ENCODE assay signal across 8 cellular contexts in the genomic region with DNA sequence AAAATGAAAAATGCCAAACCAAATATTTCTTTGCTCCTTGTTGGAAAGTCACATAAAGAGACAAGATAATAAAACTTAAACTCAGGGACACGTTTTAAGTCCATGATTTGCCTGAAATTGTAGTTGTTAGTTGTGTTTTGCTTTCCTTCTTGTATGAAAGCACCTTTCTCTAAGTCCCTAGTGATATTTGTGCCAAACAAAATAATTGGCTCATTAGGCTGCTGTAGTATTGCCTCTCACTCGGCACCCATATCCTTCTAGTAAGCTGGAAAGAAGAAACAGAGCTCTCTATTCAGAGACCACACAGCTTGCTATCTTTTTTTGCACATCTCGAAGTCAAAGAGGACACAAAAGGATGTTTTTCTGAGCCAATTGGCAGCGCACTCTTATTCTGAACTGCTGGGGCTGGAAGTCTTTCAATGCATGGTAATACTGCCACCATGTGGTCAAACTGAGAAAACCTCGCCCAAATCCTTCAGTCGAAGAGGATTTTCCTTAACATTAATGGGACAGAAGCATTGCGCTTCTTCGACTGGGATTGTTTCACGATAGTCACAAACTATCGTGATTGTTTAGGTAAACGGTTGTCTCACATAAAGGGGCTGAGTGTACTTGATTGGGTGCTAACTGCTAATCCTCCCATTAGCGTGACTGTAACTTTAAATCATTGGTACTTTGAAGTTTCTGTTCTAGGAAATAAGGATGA.
DNase-seq lines count a peak whose midpoint lies in the region; ATAC-seq and TF ChIP-seq lines count a peak whose summit lies in the region.

No MANE protein-coding gene starts in this region.

- CTCF ChIA-PET in CD8-positive, alpha-beta T cell (lab: Charles Lee), result interaction anchor here (0.6 to 4.1 kb wide), 11 partner anchors 14 to 1045 kb away, joined by 3 to 35 read pairs (median 3); no protein-coding TSS in a partner anchor

- H3K27me3 Mint-ChIP-seq in CD8-positive, alpha-beta T cell (ENCODE audit: low read depth), result peaks cover 13% of the 10 kb centered on the region

- no peak overlapping the region for H2BK120ac ChIP-seq in mesendoderm (ENCODE audit: low read depth, low read length)

- no peak overlapping the region for H3K27ac ChIP-seq in CD8-positive, alpha-beta T cell (ENCODE audit: low read depth, low read length)
- H3K27ac ChIP-seq in effector memory CD4-positive, alpha-beta T cell (ENCODE audit: insufficient read depth, low read length, poor library complexity, severe bottlenecking), result no peak overlapping the region
- no peak overlapping the region for H3K27ac ChIP-seq in mesendoderm (ENCODE audit: low read depth, low read length)

- H3K18ac ChIP-seq in mesendoderm (ENCODE audit: low read length), result no peak overlapping the region

- no peak overlapping the region for H3K4me2 ChIP-seq in mesendoderm (ENCODE audit: low read length)

- H4K8ac ChIP-seq in mesendoderm (ENCODE audit: low read depth, low read length), result no peak overlapping the region

- H3K79me2 ChIP-seq in mesendoderm (ENCODE audit: control insufficient read depth, insufficient read depth, low read length), result no peaks in the 10 kb centered on the region

- H3K4me1 ChIP-seq in CD8-positive, alpha-beta T cell (ENCODE audit: insufficient read depth, low read length), result no peaks in the 10 kb centered on the region
- H3K4me1 ChIP-seq in effector memory CD4-positive, alpha-beta T cell (ENCODE audit: control insufficient read depth, insufficient read depth, low read length, poor library complexity, severe bottlenecking), result peaks cover 5% of the 10 kb centered on the region
- no peaks in the 10 kb centered on the region for H3K4me1 ChIP-seq in mesendoderm (ENCODE audit: control insufficient read depth, low read depth, low read length)

- H3K4ac ChIP-seq in mesendoderm (ENCODE audit: low read depth, low read length), result no peak overlapping the region

- no peak overlapping the region for H2AK5ac ChIP-seq in mesendoderm (ENCODE audit: low read length)

- H3K56ac ChIP-seq in mesendoderm (ENCODE audit: low read length), result no peak overlapping the region

- H3K79me1 ChIP-seq in mesendoderm (ENCODE audit: low read length), result no peaks in the 10 kb centered on the region

- no peaks in the 10 kb centered on the region for H3K9me3 ChIP-seq in CD8-positive, alpha-beta T cell (ENCODE audit: low read length)
- H3K9me3 ChIP-seq in effector memory CD4-positive, alpha-beta T cell (ENCODE audit: control insufficient read depth, low read length), result no peaks in the 10 kb centered on the region

- intact Hi-C loops in CD8-positive, alpha-beta T cell (cut with DNase I, micrococcal nuclease), result loop anchor here (1.0 to 10.0 kb wide), 5 partner anchors 569 to 1044 kb away; a partner anchor contains a TSS

- no peak overlapping the region for H3K23ac ChIP-seq in mesendoderm (ENCODE audit: low read length)

- H3K36me3 Mint-ChIP-seq in CD8-positive, alpha-beta T cell, result no peaks in the 10 kb centered on the region

- no peak overlapping the region for H4K5ac ChIP-seq in mesendoderm (ENCODE audit: low read length)

- H3K4me3 Mint-ChIP-seq in CD8-positive, alpha-beta T cell, result no peak overlapping the region

- H2BK15ac ChIP-seq in mesendoderm (replicated peaks; ENCODE audit: low read depth), result no peak overlapping the region

- no CpG with 5 or more reads among the region's 12 CpGs for WGBS in mesendoderm (ENCODE audit: extremely low coverage, insufficient coverage, low lambda C conversion rate)

- no peak overlapping the region for H3K4me3 ChIP-seq in CD8-positive, alpha-beta T cell (ENCODE audit: low read depth, low read length)
- no peak overlapping the region for H3K4me3 ChIP-seq in effector memory CD4-positive, alpha-beta T cell (ENCODE audit: insufficient read depth, low read depth, low read length, poor library complexity, severe bottlenecking)
- H3K4me3 ChIP-seq in mesendoderm (ENCODE audit: low read length), result no peak overlapping the region

- peak; percentile 69 for ATAC-seq in CD8-positive, alpha-beta T cell
- ATAC-seq in GM19372 (IDR thresholded peaks at IDR 0.05; ENCODE audit: low read depth, unreplicated experiment) (peak; percentile 88), HG03469 (IDR thresholded peaks at IDR 0.05; ENCODE audit: unreplicated experiment) (peak; percentile 84)

- H2BK5ac ChIP-seq in mesendoderm (ENCODE audit: low read length), result no peak overlapping the region

- peak; percentile 4 to 53 (median 38) for DNase-seq in CD8-positive, alpha-beta T cell
- peak; percentile 58 for DNase-seq in NCI-H526 treated with DMSO at 0.1 percent for 48 hours (lab: John Stamatoyannopoulos, UW)
- DNase-seq in activated CD4-positive, alpha-beta T cell treated with anti-CD3 and anti-CD28 coated beads, Interleukin-2, amount 50 U/mL, for 4 hours, result peak; percentile 15 to 18
- peak; percentile 1 to 34 (median 4) for DNase-seq in effector memory CD4-positive, alpha-beta T cell
- peak; percentile 82 for DNase-seq in mesendoderm
- DNase-seq in stimulated activated CD8-positive, alpha-beta memory T cell treated with anti-CD3 and anti-CD28 coated beads, Interleukin-7, amount 100 ng/mL, for 4 hours (ENCODE audit: low read depth in 2 of 2), result peak; percentile 9 to 16

- POLR2A ChIA-PET in CD8-positive, alpha-beta T cell (lab: Charles Lee), result interaction anchor here (0.5 kb wide), 1 partner anchor 896 kb away, joined by 3 read pairs; no protein-coding TSS in a partner anchor

- H3K36me3 ChIP-seq in CD8-positive, alpha-beta T cell (ENCODE audit: insufficient read depth, low read length), result no peaks in the 10 kb centered on the region
- H3K36me3 ChIP-seq in effector memory CD4-positive, alpha-beta T cell (ENCODE audit: control insufficient read depth, insufficient read depth, low read length), result no peaks in the 10 kb centered on the region
- H3K36me3 ChIP-seq in mesendoderm (ENCODE audit: control insufficient read depth, insufficient read depth, low read length), result no peaks in the 10 kb centered on the region

- H3K4me1 Mint-ChIP-seq in CD8-positive, alpha-beta T cell (ENCODE audit: low read depth), result peaks cover 4% of the 10 kb centered on the region

- H3K27ac Mint-ChIP-seq in CD8-positive, alpha-beta T cell, result no peak overlapping the region

- H3K27me3 ChIP-seq in CD8-positive, alpha-beta T cell (ENCODE audit: insufficient read depth, low read length), result no peaks in the 10 kb centered on the region
- no peaks in the 10 kb centered on the region for H3K27me3 ChIP-seq in effector memory CD4-positive, alpha-beta T cell (replicated peaks; ENCODE audit: control insufficient read depth, insufficient read depth, low read length, poor library complexity, severe bottlenecking)
- no peaks in the 10 kb centered on the region for H3K27me3 ChIP-seq in mesendoderm (ENCODE audit: insufficient read depth, low read length, poor library complexity)

- H3K9ac ChIP-seq in mesendoderm (ENCODE audit: low read length), result no peak overlapping the region

- TF ChIP-seq CTCF in CD8-positive, alpha-beta T cell (IDR thresholded peaks at IDR 0.05), result peak; percentile 81

- H3K9me3 Mint-ChIP-seq in CD8-positive, alpha-beta T cell, result no peaks in the 10 kb centered on the region

Comparison
In these comparisons a context has a peak if more than half of its experiments do, and no peak if none do; other contexts are left out.
1. DNase-seq: peak in every context shown above with its lines; median percentile 82 in mesendoderm; 58 in NCI-H526 treated with DMSO at 0.1 percent for 48 hours; 38 in CD8-positive, alpha-beta T cell; 16 in activated CD4-positive, alpha-beta T cell treated with anti-CD3 and anti-CD28 coated beads, Interleukin-2, amount 50 U/mL, for 4 hours; 12 in stimulated activated CD8-positive, alpha-beta memory T cell treated with anti-CD3 and anti-CD28 coated beads, Interleukin-7, amount 100 ng/mL, for 4 hours; 4 in effector memory CD4-positive, alpha-beta T cell.